ENCODE assay signal across 11 cellular contexts in genomic region chr18:79952996-79953559, GRCh38. TPM values are rescaled to one million over a fixed set of nuclear protein-coding genes. Genes with fewer than 3 reads are reported as not detected.
DNase-seq lines count a peak whose midpoint lies in the region; TF ChIP-seq lines count a peak whose summit lies in the region.
"Had no signal": no experiment of that assay in that cellular context is flagged by ENCODE, and none has a peak within 500 bp of the region (broad histone marks: within the 10 kb centered on the region; RNA-seq: fewer than 3 reads in every experiment).

No MANE protein-coding gene starts in this region.

- H3K4me3 Mint-ChIP-seq in T-helper 2 cell treated with Interferon-gamma antibody and Interleukin-4, amounts not matched to agents 5 μg/mL and 100 μg/mL, for 36 hours, result peak overlapping the region; percentile 50
- H3K4me3 Mint-ChIP-seq in immature natural killer cell, result peak overlapping the region; percentile 35 to 63 (median 47)

- 41 to 78% methylated on average over 24 of the region's 24 CpGs for WGBS in sigmoid colon, 2 donors
- WGBS in thyroid gland, 2 donors, result 93% methylated on average over 14 to 20 of the region's 24 CpGs

- TF ChIP-seq CTCF in RWPE1 (conservative IDR thresholded peaks at IDR 0.05; ENCODE audit: low read depth), result no peak
- no peak for TF ChIP-seq CTCF in sigmoid colon (IDR thresholded peaks at IDR 0.05)
- no peak for TF ChIP-seq CTCF in thyroid gland (IDR thresholded peaks at IDR 0.05)

- H3K9me3 ChIP-seq in sigmoid colon (no peaks in the 10 kb centered on the region), thyroid gland (no peaks in the 10 kb centered on the region)

- H3K4me1 Mint-ChIP-seq in T-helper 2 cell treated with Interferon-gamma antibody and Interleukin-4, amounts not matched to agents 5 μg/mL and 100 μg/mL, for 36 hours (ENCODE audit: low read depth), result peaks cover 18% of the 10 kb centered on the region
- peaks cover 22 to 26% of the 10 kb centered on the region in 2 donors for H3K4me1 Mint-ChIP-seq in immature natural killer cell

- H3K4me3 ChIP-seq in sigmoid colon (no peak overlapping the region), thyroid gland (replicated peaks in 1 of 3) (no peak overlapping the region)

- TF ChIP-seq POLR2A in sigmoid colon (IDR thresholded peaks at IDR 0.05) (no peak), thyroid gland (IDR thresholded peaks at IDR 0.05) (no peak)

- no peak for DNase-seq in T-helper 2 cell treated with Interferon-gamma antibody and Interleukin-4, amounts not matched to agents 5 μg/mL and 100 μg/mL, for 36 hours (ENCODE audit: low spot score)
- DNase-seq in T-helper 2 cell (no peak), RWPE1 (ENCODE audit: low spot score) (no peak), immature natural killer cell (no peak), sigmoid colon (peak; percentile 55), HUDEP-2 (lab: John Stamatoyannopoulos, UW; ENCODE audit: unreplicated experiment in 76 of 76) (no peak), thyroid gland (no peak), Ammon's horn (ENCODE audit: low spot score) (no peak)
- DNase-seq: NCI-H1436 treated with DMSO at 0.1 percent for 48 hours, occipital lobe had no signal

- H3K27ac Mint-ChIP-seq in T-helper 2 cell treated with Interferon-gamma antibody and Interleukin-4, amounts not matched to agents 5 μg/mL and 100 μg/mL, for 36 hours, result peak overlapping the region; percentile 31
- H3K27ac Mint-ChIP-seq in immature natural killer cell, result no peak overlapping the region

- H3K27me3 Mint-ChIP-seq in T-helper 2 cell treated with Interferon-gamma antibody and Interleukin-4, amounts not matched to agents 5 μg/mL and 100 μg/mL, for 36 hours (ENCODE audit: low read depth), result no peaks in the 10 kb centered on the region
- H3K27me3 Mint-ChIP-seq in immature natural killer cell (ENCODE audit: low read depth in 3 of 3), result peaks cover 0 to 4% (median 2%) of the 10 kb centered on the region in 3 donors

- H3K9me3 Mint-ChIP-seq in T-helper 2 cell treated with Interferon-gamma antibody and Interleukin-4, amounts not matched to agents 5 μg/mL and 100 μg/mL, for 36 hours, result no peaks in the 10 kb centered on the region
- no peaks in the 10 kb centered on the region for H3K9me3 Mint-ChIP-seq in immature natural killer cell

- CTCF ChIA-PET in RWPE1 (lab: Yijun Ruan, JAX), result no interaction called here

- peaks cover 0 to 7% (median 0%) of the 10 kb centered on the region in 4 donors for H3K36me3 ChIP-seq in sigmoid colon
- peaks cover 0 to 4% of the 10 kb centered on the region in 2 donors for H3K36me3 ChIP-seq in thyroid gland

- H3K27me3 ChIP-seq in sigmoid colon, result no peaks in the 10 kb centered on the region
- no peaks in the 10 kb centered on the region for H3K27me3 ChIP-seq in thyroid gland

- H3K27ac ChIP-seq in RWPE1, result peak overlapping the region; percentile 23; the same call in 1 of the 2 replicates
- H3K27ac ChIP-seq in sigmoid colon, result peak overlapping the region in 1 of 4 donors; percentile 88
- H3K27ac ChIP-seq in thyroid gland, result peak overlapping the region in 1 of 3 donors; percentile 90
- H3K27ac ChIP-seq: HL-60 had no signal

- peaks cover 3% of the 10 kb centered on the region for H3K36me3 Mint-ChIP-seq in T-helper 2 cell treated with Interferon-gamma antibody and Interleukin-4, amounts not matched to agents 5 μg/mL and 100 μg/mL, for 36 hours (ENCODE audit: low read depth)
- peaks cover 0 to 3% (median 0%) of the 10 kb centered on the region in 3 donors for H3K36me3 Mint-ChIP-seq in immature natural killer cell

- POLR2A ChIA-PET in RWPE1 (lab: Yijun Ruan, JAX; ENCODE audit: low non-redundant PET), result no interaction called here

- intact Hi-C loops in sigmoid colon (cut with DNase I), result loop anchor here (1.0 kb wide), 1 partner anchor 11 kb away; the partner anchor contains the start of gene HSBP1L1
- intact Hi-C loops in thyroid gland (cut with DNase I), result no loop called here

- TF ChIP-seq EP300 in sigmoid colon (IDR thresholded peaks at IDR 0.05), result no peak

- H3K4me1 ChIP-seq in sigmoid colon, result peaks cover 0 to 40% (median 28%) of the 10 kb centered on the region in 4 donors
- H3K4me1 ChIP-seq in thyroid gland, result peaks cover 41 to 43% of the 10 kb centered on the region in 2 donors

RNA-seq across cellular contexts. Expression of gene SLC66A2, which starts 1.6 kb away (rescaled TPM):
- polyA plus RNA-seq in immature natural killer cell, result 10 to 100 TPM in 2 of 3 donors, 1 to 10 TPM in 1; 9.0 to 16.5 (median 11.8) TPM
- 10 to 100 TPM; 27.3 to 33.2 (median 32.0) TPM for total RNA-seq in sigmoid colon
- polyA plus RNA-seq in sigmoid colon, result 10 to 100 TPM; 36.0 to 59.4 (median 49.2) TPM
- 100 to 1,000 TPM in 2 of 4 donors, 10 to 100 TPM in 2; 93.5 to 193 (median 100) TPM for total RNA-seq in thyroid gland

RNA-seq across cellular contexts. Expression of gene HSBP1L1, which starts 11.4 kb away (rescaled TPM):
- 10 to 100 TPM in 1 of 3 donors, 1 to 10 TPM in 2; 4.2 to 11.8 (median 9.8) TPM for polyA plus RNA-seq in immature natural killer cell
- 10 to 100 TPM; 15.8 to 21.0 (median 19.3) TPM for total RNA-seq in sigmoid colon
- 10 to 100 TPM; 37.9 to 86.5 (median 51.1) TPM for polyA plus RNA-seq in sigmoid colon
- total RNA-seq in thyroid gland, result 10 to 100 TPM; 25.7 to 51.8 (median 39.6) TPM

RNA-seq across cellular contexts. Expression of gene TXNL4A, which starts 35.3 kb away (rescaled TPM):
- polyA plus RNA-seq in immature natural killer cell, result 100 to 1,000 TPM; 209 to 330 (median 248) TPM
- 10 to 100 TPM; 16.9 to 32.9 (median 27.1) TPM for total RNA-seq in sigmoid colon
- polyA plus RNA-seq in sigmoid colon, result 10 to 100 TPM; 72.9 to 85.3 (median 85.3) TPM
- 10 to 100 TPM; 22.9 to 37.4 (median 30.2) TPM for total RNA-seq in thyroid gland
